12 cellular contexts compared by ENCODE assay signal in genomic region chr3:28860307-28860706, GRCh38.
A peak's percentile ranks its signal among the peaks of the same experiment; 100 is the strongest.
DNase-seq lines count a peak whose midpoint lies in the region; ATAC-seq and TF ChIP-seq lines count a peak whose summit lies in the region.
"Had no signal": no experiment of that assay in that cellular context is flagged by ENCODE, and none has a peak within 500 bp of the region (broad histone marks: within the 10 kb centered on the region; RNA-seq: fewer than 3 reads in every experiment).

No MANE protein-coding gene starts in this region.

- no peak overlapping the region for H3K9ac ChIP-seq in colonic mucosa (ENCODE audit: low read depth in 2 of 2, low read length in 2 of 2)

- no peaks in the 10 kb centered on the region for H3K36me3 ChIP-seq in colonic mucosa
- no peaks in the 10 kb centered on the region for H3K36me3 ChIP-seq in ovary

- TF ChIP-seq POLR2A in lower leg skin (IDR thresholded peaks at IDR 0.05) (no peak), ovary (IDR thresholded peaks at IDR 0.05) (no peak)

- ATAC-seq in Right ventricle myocardium inferior (peak; percentile 78), GM19467 (IDR thresholded peaks at IDR 0.05; ENCODE audit: unreplicated experiment) (no peak)
- ATAC-seq: A549, mucosa of descending colon had no signal

- intact Hi-C loops in Right ventricle myocardium inferior (cut with DNase I) (no loop called here), cardiac septum (cut with DNase I) (no loop called here), colonic mucosa (cut with DNase I) (no loop called here), lower leg skin (cut with DNase I; ENCODE audit: low total_unique reads) (no loop called here), ovary (cut with DNase I) (no loop called here)

- no peaks in the 10 kb centered on the region for H3K27me3 ChIP-seq in colonic mucosa
- H3K27me3 ChIP-seq in ovary = no peaks in the 10 kb centered on the region

- no peak overlapping the region for H3K27ac ChIP-seq in colonic mucosa
- no peak overlapping the region for H3K27ac ChIP-seq in ovary
- H3K27ac ChIP-seq: A549 had no signal

- DNase-seq in Right ventricle myocardium inferior (ENCODE audit: missing footprints) (peak; percentile 72), cardiac septum (ENCODE audit: low spot score) (no peak), colonic mucosa (peak; percentile 24), lower leg skin (ENCODE audit: low spot score in 2 of 2) (peak; percentile 27 to 87), GM19238 (ENCODE audit: insufficient read length, low spot score) (no peak), ovary (no peak), NCI-H2227 (lab: John Stamatoyannopoulos, UW; ENCODE audit: unreplicated experiment) (no peak)
- DNase-seq: activated T-cell treated with anti-CD3 and anti-CD28 coated beads, Interleukin-2, amount 50 U/mL, for 1 hour; DMS79; mucosa of descending colon had no signal

- WGBS in lower leg skin, 2 donors = 21 to 29% methylated on average over 4 of the region's 4 CpGs
- 54 to 80% (median 77%) methylated on average over 4 of the region's 4 CpGs for WGBS in ovary, 3 donors

- H3K4me3 ChIP-seq in colonic mucosa (no peak overlapping the region), lower leg skin (ENCODE audit: low read depth, poor library complexity, severe bottlenecking) (no peak overlapping the region), ovary (no peak overlapping the region)
- H3K4me3 ChIP-seq: A549, mucosa of descending colon had no signal

- TF ChIP-seq CTCF in colonic mucosa (IDR thresholded peaks at IDR 0.05) = no peak
- no peak for TF ChIP-seq CTCF in lower leg skin (IDR thresholded peaks at IDR 0.05)
- no peak for TF ChIP-seq CTCF in ovary (IDR thresholded peaks at IDR 0.05)

- H3K4me1 ChIP-seq in colonic mucosa (no peaks in the 10 kb centered on the region), ovary (ENCODE audit: insufficient read depth) (no peaks in the 10 kb centered on the region)
- H3K4me1 ChIP-seq: A549 had no signal

- TF ChIP-seq EP300 in ovary (IDR thresholded peaks at IDR 0.05) = no peak

- no peaks in the 10 kb centered on the region for H3K9me3 ChIP-seq in colonic mucosa
- H3K9me3 ChIP-seq in ovary = no peaks in the 10 kb centered on the region
- H3K9me3 ChIP-seq: A549, mucosa of descending colon had no signal

Comparison
In these comparisons a context has a peak if more than half of its experiments do, and no peak if none do; other contexts are left out.
1. DNase-seq: peak in Right ventricle myocardium inferior (single experiment), colonic mucosa (single experiment) and lower leg skin (2 of 2); none in cardiac septum (single experiment), GM19238 (single experiment), ovary (0 of 5) and NCI-H2227 (single experiment).